ENCODE assay signal across 21 cellular contexts in the genomic region with DNA sequence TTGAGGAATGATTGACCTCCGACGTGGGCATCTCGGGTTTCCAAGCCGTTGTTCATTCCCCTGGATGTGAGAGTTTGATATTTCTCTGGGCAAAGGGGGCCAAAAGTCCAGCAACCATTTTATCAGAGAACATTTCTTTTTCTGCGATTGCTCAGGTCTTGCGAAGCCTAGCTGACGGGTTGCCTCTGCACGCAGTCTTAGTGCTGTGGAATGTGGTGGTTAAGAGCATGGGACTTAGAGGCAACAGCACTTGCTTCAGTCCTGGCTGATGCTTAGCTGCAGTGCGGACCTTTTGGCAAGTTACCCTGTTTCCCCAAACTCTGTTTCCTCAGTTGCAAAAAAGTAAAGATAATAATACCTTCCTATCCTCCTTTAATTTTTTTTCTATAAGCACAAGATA. TPM values are rescaled to one million over a fixed set of nuclear protein-coding genes. Genes with fewer than 3 reads are reported as not detected.
DNase-seq lines count a peak whose midpoint lies in the region; ATAC-seq, FAIRE-seq and TF ChIP-seq lines count a peak whose summit lies in the region.
"Had no signal": no experiment of that assay in that cellular context is flagged by ENCODE, and none has a peak within 500 bp of the region (broad histone marks: within the 10 kb centered on the region; RNA-seq: fewer than 3 reads in every experiment).

No MANE protein-coding gene starts in this region.

- TF ChIP-seq RAD21 in IMR-90 (IDR thresholded peaks at IDR 0.05; ENCODE audit: low read length): no peak

- H3K56ac ChIP-seq in IMR-90 (ENCODE audit: extremely low read depth, insufficient read depth, low read length): peak overlapping the region; percentile 76; the same call in 1 of the 2 replicates

- H3K9ac ChIP-seq in IMR-90 (ENCODE audit: low read depth, low read length) (no peak overlapping the region), smooth muscle cell (ENCODE audit: low read depth) (no peak overlapping the region)

- peak overlapping the region; percentile 46; the same call in 1 of the 2 replicates for H2AK5ac ChIP-seq in IMR-90 (ENCODE audit: low read depth, low read length)

- no peak for TF ChIP-seq POLR2A in IMR-90 (IDR thresholded peaks at IDR 0.05; ENCODE audit: low read depth, low read length)
- no peak for TF ChIP-seq POLR2A in H54 (IDR thresholded peaks at IDR 0.05; ENCODE audit: low read depth, low read length)

- no CpG with 5 or more reads among the region's 9 CpGs for WGBS in IMR-90 (ENCODE audit: extremely low coverage in 2 of 2, insufficient read length in 1 of 2), 2 experiments
- WGBS in smooth muscle cell (ENCODE audit: low lambda C conversion rate): 70% methylated on average over 9 of the region's 9 CpGs

- H3K79me2 ChIP-seq in smooth muscle cell (ENCODE audit: low read depth): no peaks in the 10 kb centered on the region

- intact Hi-C loops in IMR-90 (cut with micrococcal nuclease): loop anchor here (5.0 kb wide), 1 partner anchor 44 kb away; a partner anchor contains a TSS

- H4K5ac ChIP-seq in IMR-90 (ENCODE audit: low read depth, low read length): peak overlapping the region; percentile 85

- no peaks in the 10 kb centered on the region for H3K4me1 Mint-ChIP-seq in activated naive CD4-positive, alpha-beta T cell treated with anti-CD3 and anti-CD28 coated beads, Interleukin-2, amount 10 ng/mL, durations not matched to agents 7 days and 5 days
- H3K4me1 Mint-ChIP-seq: CD4-positive, alpha-beta memory T cell had no signal

- peak overlapping the region; percentile 1 to 87; a peak in 3 of 4 replicates for H4K8ac ChIP-seq in IMR-90 (ENCODE audit: low read depth in 2 of 2, low read length in 2 of 2)

- no peak overlapping the region for H3K27ac Mint-ChIP-seq in activated naive CD4-positive, alpha-beta T cell treated with anti-CD3 and anti-CD28 coated beads, Interleukin-2, amount 10 ng/mL, durations not matched to agents 7 days and 5 days
- H3K27ac Mint-ChIP-seq: CD4-positive, alpha-beta memory T cell had no signal

- CTCF ChIA-PET in IMR-90 (lab: Yijun Ruan, JAX): interaction anchor here (1.1 kb wide), 1 partner anchor 100 kb away, joined by 4 read pairs; no protein-coding TSS in a partner anchor
- CTCF ChIA-PET in activated naive CD4-positive, alpha-beta T cell treated with anti-CD3 and anti-CD28 coated beads, Interleukin-2, amount 10 ng/mL, durations not matched to agents 7 days and 5 days (lab: Charles Lee): interaction anchor here (0.5 to 1.5 kb wide), 2 partner anchors 23 to 1230 kb away, joined by 4 to 7 read pairs; no protein-coding TSS in a partner anchor

- H3K27me3 Mint-ChIP-seq in activated naive CD4-positive, alpha-beta T cell treated with anti-CD3 and anti-CD28 coated beads, Interleukin-2, amount 10 ng/mL, durations not matched to agents 7 days and 5 days: peaks cover 21% of the 10 kb centered on the region

- no peak overlapping the region for H3K4me2 ChIP-seq in IMR-90 (ENCODE audit: low read depth, low read length)
- peak overlapping the region; percentile 57 for H3K4me2 ChIP-seq in smooth muscle cell

- no peaks in the 10 kb centered on the region for H3K9me3 Mint-ChIP-seq in activated naive CD4-positive, alpha-beta T cell treated with anti-CD3 and anti-CD28 coated beads, Interleukin-2, amount 10 ng/mL, durations not matched to agents 7 days and 5 days
- H3K9me3 Mint-ChIP-seq: CD4-positive, alpha-beta memory T cell had no signal

- H2BK5ac ChIP-seq in IMR-90 (ENCODE audit: low read depth, low read length, poor library complexity, severe bottlenecking): peak overlapping the region; percentile 95

- peak overlapping the region; percentile 93 for H2BK120ac ChIP-seq in IMR-90 (ENCODE audit: low read depth, low read length)

- no peaks in the 10 kb centered on the region for H3K9me3 ChIP-seq in IMR-90 (ENCODE audit: control insufficient read depth, insufficient read depth, low read length)
- no peaks in the 10 kb centered on the region for H3K9me3 ChIP-seq in smooth muscle cell (replicated peaks; ENCODE audit: low read depth)
- H3K9me3 ChIP-seq: BE2C had no signal

- H3K4ac ChIP-seq in IMR-90 (ENCODE audit: low read depth, low read length): peak overlapping the region; percentile 94

- no peaks in the 10 kb centered on the region for H3K36me3 Mint-ChIP-seq in activated naive CD4-positive, alpha-beta T cell treated with anti-CD3 and anti-CD28 coated beads, Interleukin-2, amount 10 ng/mL, durations not matched to agents 7 days and 5 days
- H3K36me3 Mint-ChIP-seq: CD4-positive, alpha-beta memory T cell had no signal

- in situ Hi-C loops in IMR-90 (cut with MboI; ENCODE audit: low sequenced_read_pairs): no loop called here
- in situ Hi-C loops in astrocyte of the spinal cord (cut with HindIII; ENCODE audit: low sequenced_read_pairs): no loop called here

- H4K91ac ChIP-seq in IMR-90 (ENCODE audit: insufficient read depth, low read depth, low read length): peak overlapping the region; percentile 73

- no peaks in the 10 kb centered on the region for H3F3A ChIP-seq in smooth muscle cell (ENCODE audit: low read depth)

- H3K27ac ChIP-seq in IMR-90 (ENCODE audit: insufficient read depth, low read length) (peak overlapping the region; percentile 89), smooth muscle cell (ENCODE audit: low read depth) (peak overlapping the region; percentile 93)
- H3K27ac ChIP-seq: HL-60 had no signal

- DNase-seq in IMR-90: peak; percentile 81
- peak; percentile 15 for DNase-seq in astrocyte of the spinal cord (ENCODE audit: low read depth, low spot score)
- DNase-seq in fibroblast of villous mesenchyme (ENCODE audit: low read depth): peak; percentile 30
- no peak for DNase-seq in smooth muscle cell (lab: John Stamatoyannopoulos, UW; ENCODE audit: unreplicated experiment)
- no peak for DNase-seq in H54 (ENCODE audit: insufficient read length, low spot score)
- DNase-seq in stimulated activated CD4-positive, alpha-beta T cell treated with anti-CD3 and anti-CD28 coated beads, Interleukin-1b, Interleukin-23, amount 100 ng/mL, for 48 hours: no peak
- DNase-seq in activated naive CD4-positive, alpha-beta T cell treated with anti-CD3 and anti-CD28 coated beads, Interleukin-2, amount 10 ng/mL, durations not matched to agents 7 days and 5 days: no peak
- DNase-seq: ACHN; BE2C; CD4-positive, alpha-beta memory T cell; DMS79; GDM1; KBM-7; NCI-H1436 treated with DMSO at 0.1 percent for 48 hours; NCI-H2081 treated with DMSO at 0.1 percent for 48 hours; NCI-H345 had no signal

- no peak overlapping the region for H3K23ac ChIP-seq in IMR-90 (ENCODE audit: low read depth, low read length)

- no TSS peak for BruUV-seq in IMR-90 (replicated peaks; lab: Mats Ljungman, UMichigan)

- H3K4me3 Mint-ChIP-seq in activated naive CD4-positive, alpha-beta T cell treated with anti-CD3 and anti-CD28 coated beads, Interleukin-2, amount 10 ng/mL, durations not matched to agents 7 days and 5 days: no peak overlapping the region
- H3K4me3 Mint-ChIP-seq: CD4-positive, alpha-beta memory T cell had no signal

- H2AFZ ChIP-seq in IMR-90 (replicated peaks; ENCODE audit: low read length, poor library complexity) (no peak overlapping the region), smooth muscle cell (ENCODE audit: low read depth) (no peak overlapping the region)

- H3K79me1 ChIP-seq in IMR-90 (ENCODE audit: low read depth in 1 of 2, low read length in 2 of 2): peaks cover 0 to 18% of the 10 kb centered on the region in 2 experiments; a peak in 2 of 4 replicates

- H3K4me1 ChIP-seq in IMR-90 (ENCODE audit: control insufficient read depth, insufficient read depth, low read length): peaks cover 21% of the 10 kb centered on the region
- H3K4me1 ChIP-seq in smooth muscle cell (ENCODE audit: low read depth): peaks cover 6% of the 10 kb centered on the region
- H3K4me1 ChIP-seq: BE2C had no signal

- H3K4me3 ChIP-seq in IMR-90 (ENCODE audit: insufficient read depth, low read depth, low read length) (no peak overlapping the region), astrocyte of the spinal cord (ENCODE audit: low read depth, low read length) (no peak overlapping the region), fibroblast of villous mesenchyme (ENCODE audit: low read depth, low read length) (no peak overlapping the region), smooth muscle cell (no peak overlapping the region)

- 0 out of 2 replicates have a peak overlapping the region, but pooled peaks have one; percentile 46 for H3K14ac ChIP-seq in IMR-90 (replicated peaks; ENCODE audit: low read depth, low read length)

- H3K27me3 ChIP-seq in IMR-90 (ENCODE audit: control insufficient read depth, insufficient read depth, low read length): no peaks in the 10 kb centered on the region
- H3K27me3 ChIP-seq in smooth muscle cell (ENCODE audit: low read depth): no peaks in the 10 kb centered on the region
- H3K27me3 ChIP-seq: BE2C had no signal

- dilution Hi-C loops in IMR-90 (cut with HindIII; ENCODE audit: low sequenced_read_pairs, unreplicated experiment): no loop called here

- no peak for FAIRE-seq in H54 (lab: Jason Lieb, UNC)
- FAIRE-seq: GM12892, H1 had no signal

- H2BK20ac ChIP-seq in IMR-90 (ENCODE audit: low read depth, low read length): peak overlapping the region; percentile 91

- no peak overlapping the region for H2AK9ac ChIP-seq in IMR-90 (replicated peaks; ENCODE audit: low read depth, low read length, poor library complexity)

- H2BK15ac ChIP-seq in IMR-90 (ENCODE audit: low read depth, low read length): peak overlapping the region; percentile 90; the same call in 2 of the 3 replicates

- H4K20me1 ChIP-seq in IMR-90 (ENCODE audit: insufficient read depth, low read length) (peaks cover 7% of the 10 kb centered on the region; the same call in 1 of the 2 replicates), smooth muscle cell (ENCODE audit: low read depth) (no peaks in the 10 kb centered on the region)

- POLR2A ChIA-PET in IMR-90 (lab: Charles Lee; ENCODE audit: unreplicated experiment): no interaction called here

- TF ChIP-seq CTCF in IMR-90 (conservative IDR thresholded peaks at IDR 0.05; ENCODE audit: low read depth, low read length) (no peak), astrocyte of the spinal cord (IDR thresholded peaks at IDR 0.05; ENCODE audit: low read depth, low read length) (no peak), fibroblast of villous mesenchyme (IDR thresholded peaks at IDR 0.05; ENCODE audit: insufficient read depth, low read depth, low read length) (no peak), smooth muscle cell (IDR thresholded peaks at IDR 0.05; ENCODE audit: borderline replicate concordance, insufficient read depth, poor library complexity, severe bottlenecking) (no peak)

- peak; percentile 42 for ATAC-seq in IMR-90 (ENCODE audit: low read depth)
- ATAC-seq: Panc1, Right ventricle myocardium inferior had no signal

- peak overlapping the region; percentile 96 for H3K18ac ChIP-seq in IMR-90 (ENCODE audit: low read depth, low read length)

- peaks cover 18% of the 10 kb centered on the region for H3K9me1 ChIP-seq in IMR-90 (ENCODE audit: insufficient read depth, low read length)

- peaks cover 21% of the 10 kb centered on the region for H3K36me3 ChIP-seq in IMR-90 (ENCODE audit: control insufficient read depth, insufficient read depth, low read length)
- H3K36me3 ChIP-seq in smooth muscle cell (ENCODE audit: low read depth): no peaks in the 10 kb centered on the region
- H3K36me3 ChIP-seq: BE2C had no signal

RNA-seq across cellular contexts. Expression of a gene that starts 45.0 kb away (rescaled TPM):
- total RNA-seq in IMR-90 (2012; rRNA removed) (71.0 and 93.9 TPM in 2 replicates), fibroblast of villous mesenchyme (207 and 223 TPM in 2 replicates), smooth muscle cell (47.0 and 94.5 TPM in 2 replicates)
- polyA plus RNA-seq in IMR-90 (2012; rRNA removed) (74.1 and 95.0 TPM in 2 replicates), smooth muscle cell (22.3 and 29.6 TPM in 2 replicates)
- 17.0 and 24.2 TPM in 2 replicates for polyA plus RNA-seq in IMR-90 (2012; cell fraction: cytosol; rRNA removed)
- 33.6 and 384 TPM in 2 replicates for polyA plus RNA-seq in IMR-90 (2012; cell fraction: nucleus; rRNA removed; ENCODE audit: low replicate concordance)
- total RNA-seq: CD4-positive, alpha-beta memory T cell; H1 had no signal
- polyA plus RNA-seq: CD4-positive, alpha-beta memory T cell; H1 had no signal

RNA-seq across cellular contexts. Expression of a gene that starts 46.2 kb away (rescaled TPM):
- total RNA-seq in IMR-90 (2012; rRNA removed) (not detected in 2 replicates), fibroblast of villous mesenchyme (not detected in 2 replicates), smooth muscle cell (not detected in 2 replicates)
- polyA plus RNA-seq in IMR-90 (2012; rRNA removed) (not detected in 2 replicates), smooth muscle cell (not detected in 2 replicates)
- not detected in 2 replicates for polyA plus RNA-seq in IMR-90 (2012; cell fraction: cytosol; rRNA removed)
- not detected in 2 replicates for polyA plus RNA-seq in IMR-90 (2012; cell fraction: nucleus; rRNA removed; ENCODE audit: low replicate concordance)
- total RNA-seq: CD4-positive, alpha-beta memory T cell; H1; Right ventricle myocardium inferior had no signal
- polyA plus RNA-seq: CD4-positive, alpha-beta memory T cell; H1 had no signal

Comparison
In these comparisons a context has a peak if more than half of its experiments do, and no peak if none do; other contexts are left out.
1. DNase-seq: peak in IMR-90 (single experiment), astrocyte of the spinal cord (single experiment) and fibroblast of villous mesenchyme (single experiment); none in smooth muscle cell (single experiment), H54 (single experiment), stimulated activated CD4-positive, alpha-beta T cell treated with anti-CD3 and anti-CD28 coated beads, Interleukin-1b, Interleukin-23, amount 100 ng/mL, for 48 hours (single experiment) and activated naive CD4-positive, alpha-beta T cell treated with anti-CD3 and anti-CD28 coated beads, Interleukin-2, amount 10 ng/mL, durations not matched to agents 7 days and 5 days (single experiment).